24 cellular contexts compared by ENCODE assay signal in genomic region chr2:217717541-217717940, GRCh38.
"Had no signal": no experiment of that assay in that cellular context is flagged by ENCODE, and none has a peak within 500 bp of the region (broad histone marks: within the 10 kb centered on the region; RNA-seq: fewer than 3 reads in every experiment).

No MANE protein-coding gene starts in this region.

- DNase-seq: activated CD4-positive, alpha-beta T cell treated with anti-CD3 and anti-CD28 coated beads for 48 hours; activated CD4-positive, alpha-beta T cell treated with anti-CD3 and anti-CD28 coated beads, Interleukin-2, amount 50 U/mL, for 4 hours; activated CD4-positive, CD25-positive, alpha-beta regulatory T cell treated with anti-CD3 and anti-CD28 coated beads, Interleukin-2, amount 50 U/mL, for 72 hours; activated CD8-positive, alpha-beta memory T cell treated with anti-CD3 and anti-CD28 coated beads, Interleukin-2, amount 50 U/mL, for 48 hours; activated CD8-positive, alpha-beta T cell treated with anti-CD3 and anti-CD28 coated beads, Interleukin-2, amount 10 ng/mL, durations not matched to agents 7 days and 5 days; activated naive CD4-positive, alpha-beta T cell treated with anti-CD3 and anti-CD28 coated beads, Interleukin-2, amount 50 U/mL, for 16 hours; activated naive CD8-positive, alpha-beta T cell treated with anti-CD3 and anti-CD28 coated beads, Interleukin-2, amount 10 ng/mL, durations not matched to agents 7 days and 5 days; activated T-cell treated with anti-CD3 and anti-CD28 coated beads, Interleukin-2, amount 50 U/mL, for 1 hour; adrenal gland; aorta; KG1; NCI-H1105; NCI-H1694; NCI-H2029; NCI-H2171; NCI-H345; NCI-H510A; NCI-H82; SHP77 treated with DMSO at 0.1 percent for 48 hours; T-helper 17 cell; T-helper 9 cell had no signal

- H3K4me3 ChIP-seq: adrenal gland had no signal

- H3K9me3 Mint-ChIP-seq: activated naive CD8-positive, alpha-beta T cell treated with anti-CD3 and anti-CD28 coated beads, Interleukin-2, amount 10 ng/mL, durations not matched to agents 7 days and 5 days; central memory CD8-positive, alpha-beta T cell had no signal

- H3K9me3 ChIP-seq: adrenal gland had no signal

- H3K4me3 Mint-ChIP-seq: activated CD8-positive, alpha-beta T cell treated with anti-CD3 and anti-CD28 coated beads, Interleukin-2, amount 10 ng/mL, durations not matched to agents 7 days and 5 days; activated naive CD8-positive, alpha-beta T cell treated with anti-CD3 and anti-CD28 coated beads, Interleukin-2, amount 10 ng/mL, durations not matched to agents 7 days and 5 days; central memory CD8-positive, alpha-beta T cell; IgD-negative memory B cell; T-helper 17 cell; WTC11 had no signal

- H3K36me3 Mint-ChIP-seq: IgD-negative memory B cell, WTC11 had no signal

- H3K27me3 ChIP-seq: adrenal gland had no signal

- H3K27ac Mint-ChIP-seq: activated CD8-positive, alpha-beta T cell treated with anti-CD3 and anti-CD28 coated beads, Interleukin-2, amount 10 ng/mL, durations not matched to agents 7 days and 5 days; activated naive CD8-positive, alpha-beta T cell treated with anti-CD3 and anti-CD28 coated beads, Interleukin-2, amount 10 ng/mL, durations not matched to agents 7 days and 5 days; IgD-negative memory B cell; T-helper 17 cell; WTC11 had no signal

- H3K4me1 Mint-ChIP-seq: activated naive CD8-positive, alpha-beta T cell treated with anti-CD3 and anti-CD28 coated beads, Interleukin-2, amount 10 ng/mL, durations not matched to agents 7 days and 5 days; IgD-negative memory B cell had no signal

- H3K27ac ChIP-seq: adrenal gland had no signal
